1 cellular context compared by ENCODE assay signal in genomic region chr5:126676195-126676624, GRCh38.
TF ChIP-seq lines count a peak whose summit lies in the region.

No MANE protein-coding gene starts in this region.

TF ChIP-seq in HepG2, 621 proteins besides CTCF, POLR2A, EP300 and RAD21 (continued from another document and continues in another):
- no peak for TF ChIP-seq ZGPAT (CRISPR knock-in tag; IDR thresholded peaks at IDR 0.05)
- TF ChIP-seq NR2C2 (CRISPR knock-in tag; IDR thresholded peaks at IDR 0.05; ENCODE audit: borderline replicate concordance): 0 out of 2 replicates have a peak, but pooled peaks have one; percentile 18
- TF ChIP-seq, protein P1, sequence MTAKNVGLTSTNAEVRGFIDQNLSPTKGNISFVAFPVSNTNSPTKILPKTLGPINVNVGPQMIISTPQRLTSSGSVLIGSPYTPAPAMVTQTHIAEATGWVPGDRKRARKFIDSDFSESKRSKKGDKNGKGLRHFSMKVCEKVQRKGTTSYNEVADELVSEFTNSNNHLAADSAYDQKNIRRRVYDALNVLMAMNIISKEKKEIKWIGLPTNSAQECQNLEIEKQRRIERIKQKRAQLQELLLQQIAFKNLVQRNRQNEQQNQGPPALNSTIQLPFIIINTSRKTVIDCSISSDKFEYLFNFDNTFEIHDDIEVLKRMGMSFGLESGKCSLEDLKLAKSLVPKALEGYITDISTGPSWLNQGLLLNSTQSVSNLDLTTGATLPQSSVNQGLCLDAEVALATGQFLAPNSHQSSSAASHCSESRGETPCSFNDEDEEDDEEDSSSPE (CRISPR knock-in tag; IDR thresholded peaks at IDR 0.05): no peak
- TF ChIP-seq ZNF274 (CRISPR knock-in tag; IDR thresholded peaks at IDR 0.05): no peak
- no peak for TF ChIP-seq HNF1A (IDR thresholded peaks at IDR 0.05; ENCODE audit: low read depth)
- no peak for TF ChIP-seq HNF1A (CRISPR knock-in tag; IDR thresholded peaks at IDR 0.05; ENCODE audit: borderline replicate concordance)
- no peak for TF ChIP-seq GPN1 (CRISPR knock-in tag; IDR thresholded peaks at IDR 0.05; ENCODE audit: borderline replicate concordance)
- TF ChIP-seq ZNF296 (CRISPR knock-in tag; conservative IDR thresholded peaks at IDR 0.05): no peak
- TF ChIP-seq ZBTB8A (CRISPR knock-in tag; IDR thresholded peaks at IDR 0.05; ENCODE audit: borderline replicate concordance, low read depth): no peak
- TF ChIP-seq RBM22 (optimal IDR thresholded peaks at IDR 0.05; ENCODE audit: low read length): no peak
- no peak for TF ChIP-seq HDAC1 (CRISPR knock-in tag; IDR thresholded peaks at IDR 0.05)
- no peak for TF ChIP-seq ZNF451 (CRISPR knock-in tag; IDR thresholded peaks at IDR 0.05)
- TF ChIP-seq, protein P2, sequence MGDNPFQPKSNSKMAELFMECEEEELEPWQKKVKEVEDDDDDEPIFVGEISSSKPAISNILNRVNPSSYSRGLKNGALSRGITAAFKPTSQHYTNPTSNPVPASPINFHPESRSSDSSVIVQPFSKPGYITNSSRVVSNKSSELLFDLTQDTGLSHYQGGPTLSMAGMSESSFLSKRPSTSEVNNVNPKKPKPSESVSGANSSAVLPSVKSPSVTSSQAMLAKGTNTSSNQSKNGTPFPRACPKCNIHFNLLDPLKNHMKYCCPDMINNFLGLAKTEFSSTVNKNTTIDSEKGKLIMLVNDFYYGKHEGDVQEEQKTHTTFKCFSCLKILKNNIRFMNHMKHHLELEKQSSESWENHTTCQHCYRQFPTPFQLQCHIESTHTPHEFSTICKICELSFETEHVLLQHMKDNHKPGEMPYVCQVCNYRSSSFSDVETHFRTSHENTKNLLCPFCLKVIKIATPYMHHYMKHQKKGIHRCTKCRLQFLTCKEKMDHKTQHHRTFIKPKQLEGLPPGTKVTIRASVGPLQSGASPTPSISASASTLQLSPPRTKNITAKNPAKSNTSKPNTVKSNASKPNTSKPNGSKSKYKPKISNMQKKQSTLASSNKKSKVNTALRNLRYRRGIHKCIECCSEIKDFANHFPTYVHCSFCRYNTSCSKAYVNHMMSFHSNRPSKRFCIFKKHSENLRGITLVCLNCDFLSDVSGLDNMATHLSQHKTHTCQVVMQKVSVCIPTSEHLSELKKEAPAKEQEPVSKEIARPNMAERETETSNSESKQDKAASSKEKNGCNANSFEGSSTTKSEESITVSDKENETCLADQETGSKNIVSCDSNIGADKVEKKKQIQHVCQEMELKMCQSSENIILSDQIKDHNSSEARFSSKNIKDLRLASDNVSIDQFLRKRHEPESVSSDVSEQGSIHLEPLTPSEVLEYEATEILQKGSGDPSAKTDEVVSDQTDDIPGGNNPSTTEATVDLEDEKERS (CRISPR knock-in tag; IDR thresholded peaks at IDR 0.05): no peak
- peak; percentile 50; the same call in 1 of the 2 replicates for TF ChIP-seq FOSL2 (CRISPR knock-in tag; IDR thresholded peaks at IDR 0.05)
- TF ChIP-seq ZNF589 (CRISPR knock-in tag; conservative IDR thresholded peaks at IDR 0.05): no peak
- TF ChIP-seq ZNF317 (CRISPR knock-in tag; IDR thresholded peaks at IDR 0.05): no peak
- no peak for TF ChIP-seq ZNF101 (CRISPR knock-in tag; IDR thresholded peaks at IDR 0.05; ENCODE audit: borderline replicate concordance, low read depth)
- no peak for TF ChIP-seq NFRKB (IDR thresholded peaks at IDR 0.05)
- TF ChIP-seq, protein P3, sequence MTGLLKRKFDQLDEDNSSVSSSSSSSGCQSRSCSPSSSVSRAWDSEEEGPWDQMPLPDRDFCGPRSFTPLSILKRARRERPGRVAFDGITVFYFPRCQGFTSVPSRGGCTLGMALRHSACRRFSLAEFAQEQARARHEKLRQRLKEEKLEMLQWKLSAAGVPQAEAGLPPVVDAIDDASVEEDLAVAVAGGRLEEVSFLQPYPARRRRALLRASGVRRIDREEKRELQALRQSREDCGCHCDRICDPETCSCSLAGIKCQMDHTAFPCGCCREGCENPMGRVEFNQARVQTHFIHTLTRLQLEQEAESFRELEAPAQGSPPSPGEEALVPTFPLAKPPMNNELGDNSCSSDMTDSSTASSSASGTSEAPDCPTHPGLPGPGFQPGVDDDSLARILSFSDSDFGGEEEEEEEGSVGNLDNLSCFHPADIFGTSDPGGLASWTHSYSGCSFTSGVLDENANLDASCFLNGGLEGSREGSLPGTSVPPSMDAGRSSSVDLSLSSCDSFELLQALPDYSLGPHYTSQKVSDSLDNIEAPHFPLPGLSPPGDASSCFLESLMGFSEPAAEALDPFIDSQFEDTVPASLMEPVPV (CRISPR knock-in tag; IDR thresholded peaks at IDR 0.05): no peak
- no peak for TF ChIP-seq ZNF816 (CRISPR knock-in tag; IDR thresholded peaks at IDR 0.05; ENCODE audit: borderline replicate concordance)
- TF ChIP-seq ZNF382 (CRISPR knock-in tag; IDR thresholded peaks at IDR 0.05; ENCODE audit: borderline replicate concordance): no peak
- no peak for TF ChIP-seq LBX2 (CRISPR knock-in tag; IDR thresholded peaks at IDR 0.05; ENCODE audit: borderline replicate concordance)
- no peak for TF ChIP-seq ATF7-NPFF (CRISPR knock-in tag; IDR thresholded peaks at IDR 0.05; ENCODE audit: low read depth)
- no peak for TF ChIP-seq HOXA3 (CRISPR knock-in tag; IDR thresholded peaks at IDR 0.05)
- TF ChIP-seq ZBTB20 (CRISPR knock-in tag; IDR thresholded peaks at IDR 0.05; ENCODE audit: borderline replicate concordance, low read depth): no peak
- TF ChIP-seq HNRNPL (IDR thresholded peaks at IDR 0.05; ENCODE audit: low read depth, low read length): no peak
- no peak for TF ChIP-seq ZBTB21 (CRISPR knock-in tag; IDR thresholded peaks at IDR 0.05)
- TF ChIP-seq, protein P4, sequence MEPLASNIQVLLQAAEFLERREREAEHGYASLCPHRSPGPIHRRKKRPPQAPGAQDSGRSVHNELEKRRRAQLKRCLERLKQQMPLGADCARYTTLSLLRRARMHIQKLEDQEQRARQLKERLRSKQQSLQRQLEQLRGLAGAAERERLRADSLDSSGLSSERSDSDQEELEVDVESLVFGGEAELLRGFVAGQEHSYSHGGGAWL (CRISPR knock-in tag; IDR thresholded peaks at IDR 0.05): no peak
- no peak for TF ChIP-seq ZNF446 (CRISPR knock-in tag; IDR thresholded peaks at IDR 0.05)
- TF ChIP-seq JUNB (CRISPR knock-in tag; IDR thresholded peaks at IDR 0.05; ENCODE audit: borderline replicate concordance): no peak
- TF ChIP-seq JDP2 (CRISPR knock-in tag; IDR thresholded peaks at IDR 0.05; ENCODE audit: borderline replicate concordance): no peak
- TF ChIP-seq MED8 (CRISPR knock-in tag; IDR thresholded peaks at IDR 0.05; ENCODE audit: insufficient replicate concordance): no peak
- TF ChIP-seq ZNF329 (CRISPR knock-in tag; IDR thresholded peaks at IDR 0.05; ENCODE audit: low read depth): no peak
- no peak for TF ChIP-seq ZNF10 (CRISPR knock-in tag; IDR thresholded peaks at IDR 0.05; ENCODE audit: borderline replicate concordance, low read depth)
- TF ChIP-seq ZNF609 (CRISPR knock-in tag; IDR thresholded peaks at IDR 0.05; ENCODE audit: borderline replicate concordance): no peak
- TF ChIP-seq TRAFD1 (CRISPR knock-in tag; IDR thresholded peaks at IDR 0.05; ENCODE audit: borderline replicate concordance): no peak
- TF ChIP-seq, protein P5, sequence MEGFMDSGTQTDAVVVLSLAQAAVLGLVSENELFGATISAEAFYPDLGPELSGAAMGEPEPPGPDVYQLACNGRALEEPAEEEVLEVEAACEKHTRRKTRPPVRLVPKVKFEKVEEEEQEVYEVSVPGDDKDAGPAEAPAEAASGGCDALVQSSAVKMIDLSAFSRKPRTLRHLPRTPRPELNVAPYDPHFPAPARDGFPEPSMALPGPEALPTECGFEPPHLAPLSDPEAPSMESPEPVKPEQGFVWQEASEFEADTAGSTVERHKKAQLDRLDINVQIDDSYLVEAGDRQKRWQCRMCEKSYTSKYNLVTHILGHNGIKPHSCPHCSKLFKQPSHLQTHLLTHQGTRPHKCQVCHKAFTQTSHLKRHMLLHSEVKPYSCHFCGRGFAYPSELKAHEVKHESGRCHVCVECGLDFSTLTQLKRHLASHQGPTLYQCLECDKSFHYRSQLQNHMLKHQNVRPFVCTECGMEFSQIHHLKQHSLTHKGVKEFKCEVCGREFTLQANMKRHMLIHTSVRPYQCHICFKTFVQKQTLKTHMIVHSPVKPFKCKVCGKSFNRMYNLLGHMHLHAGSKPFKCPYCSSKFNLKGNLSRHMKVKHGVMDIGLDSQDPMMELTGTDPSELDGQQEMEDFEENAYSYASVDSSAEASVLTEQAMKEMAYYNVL (CRISPR knock-in tag; IDR thresholded peaks at IDR 0.05; ENCODE audit: borderline replicate concordance): no peak
- no peak for TF ChIP-seq HDAC2 (CRISPR knock-in tag; IDR thresholded peaks at IDR 0.05)
- 0 out of 2 replicates have a peak, but pooled peaks have one; percentile 30 for TF ChIP-seq GATAD1 (CRISPR knock-in tag; IDR thresholded peaks at IDR 0.05)
- no peak for TF ChIP-seq ZBTB42 (CRISPR knock-in tag; IDR thresholded peaks at IDR 0.05)
